ENCODE assay signal across 2 cellular contexts in the genomic region with DNA sequence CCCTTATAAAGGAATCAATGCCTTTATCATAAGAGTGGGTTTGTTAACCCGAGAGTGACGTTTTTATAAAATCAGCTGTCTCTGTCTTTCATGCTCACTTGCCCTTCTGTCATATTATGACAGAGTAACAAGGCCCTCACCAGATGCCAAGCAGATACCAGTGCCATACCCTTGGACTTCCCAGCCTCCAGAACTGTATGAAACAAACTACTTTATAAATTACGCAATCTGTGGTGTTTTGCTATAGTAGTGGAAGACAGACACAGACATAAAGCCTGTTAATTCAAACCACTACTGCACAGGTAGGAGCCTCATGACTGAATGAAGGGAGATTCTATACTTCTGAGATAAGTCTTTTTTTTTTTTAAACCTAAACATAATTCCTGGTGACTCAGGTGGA.
TF ChIP-seq lines count a peak whose summit lies in the region.

No MANE protein-coding gene starts in this region.

TF ChIP-seq in IMR-90, 13 proteins besides CTCF, POLR2A, EP300 and RAD21:
- TF ChIP-seq, protein P1, sequence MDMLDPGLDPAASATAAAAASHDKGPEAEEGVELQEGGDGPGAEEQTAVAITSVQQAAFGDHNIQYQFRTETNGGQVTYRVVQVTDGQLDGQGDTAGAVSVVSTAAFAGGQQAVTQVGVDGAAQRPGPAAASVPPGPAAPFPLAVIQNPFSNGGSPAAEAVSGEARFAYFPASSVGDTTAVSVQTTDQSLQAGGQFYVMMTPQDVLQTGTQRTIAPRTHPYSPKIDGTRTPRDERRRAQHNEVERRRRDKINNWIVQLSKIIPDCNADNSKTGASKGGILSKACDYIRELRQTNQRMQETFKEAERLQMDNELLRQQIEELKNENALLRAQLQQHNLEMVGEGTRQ (IDR thresholded peaks at IDR 0.05; ENCODE audit: low read depth, low read length), result no peak
- TF ChIP-seq CEBPB (IDR thresholded peaks at IDR 0.05; ENCODE audit: low read depth, low read length) (peak; percentile 76), RFX5 (IDR thresholded peaks at IDR 0.05; ENCODE audit: low read depth, low read length) (no peak)

TF ChIP-seq in K562, 482 proteins besides CTCF, POLR2A, EP300 and RAD21:
- TF ChIP-seq YY1 (IDR thresholded peaks at IDR 0.05; ENCODE audit: borderline replicate concordance in 1 of 3, control insufficient read depth in 1 of 3, extremely low read depth in 1 of 3, insufficient read depth in 3 of 3, insufficient read length in 1 of 3, insufficient replicate concordance in 2 of 3, low read depth in 1 of 3, low read length in 2 of 3), result no peak
- peak; percentile 61 for TF ChIP-seq CEBPB (tag; IDR thresholded peaks at IDR 0.05)
- no peak for TF ChIP-seq NR2F6 (CRISPR knock-in tag; IDR thresholded peaks at IDR 0.05)
- TF ChIP-seq ZBTB11 (CRISPR knock-in tag; IDR thresholded peaks at IDR 0.05), result no peak
- TF ChIP-seq CEBPG (CRISPR knock-in tag; IDR thresholded peaks at IDR 0.05), result no peak
- peak; percentile 43 to 79; a peak in 3 of 4 replicates for TF ChIP-seq CEBPG (tag; conservative IDR thresholded peaks at IDR 0.05 in 1 of 2, IDR thresholded peaks at IDR 0.05 in 1 of 2)
- no peak for TF ChIP-seq MLLT1 (IDR thresholded peaks at IDR 0.05)
- no peak for TF ChIP-seq FOXA1 (IDR thresholded peaks at IDR 0.05; ENCODE audit: borderline replicate concordance)
